In the genomic region with DNA sequence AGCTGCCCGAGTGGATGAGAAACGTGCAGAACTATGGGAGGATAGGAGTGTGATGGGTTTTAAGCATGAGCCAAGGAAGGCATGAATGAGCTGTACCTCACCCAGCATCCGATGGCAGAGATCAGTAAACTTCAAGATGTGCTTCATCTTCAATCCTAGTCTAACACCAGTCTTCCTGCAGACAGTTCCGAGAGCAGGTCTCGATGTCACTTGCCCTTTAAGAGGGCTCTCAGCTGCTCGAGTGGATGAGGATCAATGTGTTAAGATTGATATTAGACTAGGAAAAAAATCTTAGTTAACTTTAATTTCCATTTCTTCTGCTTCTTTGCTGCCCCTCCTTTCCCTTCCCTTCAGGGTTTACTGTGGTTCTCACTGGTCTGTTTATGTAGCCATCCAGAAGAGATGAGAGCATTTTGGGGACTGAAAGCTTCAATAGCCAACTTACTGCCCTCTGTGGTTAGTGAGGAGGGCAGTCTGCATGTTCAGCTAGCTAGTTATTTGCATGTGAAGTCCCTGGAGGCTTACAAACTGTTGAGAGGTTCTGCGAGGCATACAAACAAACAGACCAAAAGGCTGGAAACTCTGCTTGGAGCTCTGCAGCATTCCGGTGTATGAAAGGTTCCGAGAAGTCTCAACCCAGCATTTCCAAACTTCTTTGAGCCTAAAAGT, we compare ENCODE assay signal across 12 cellular contexts.
DNase-seq lines count a peak whose midpoint lies in the region; ATAC-seq lines count a peak whose summit lies in the region.
"Had no signal": no experiment of that assay in that cellular context is flagged by ENCODE, and none has a peak within 500 bp of the region (broad histone marks: within the 10 kb centered on the region; RNA-seq: fewer than 3 reads in every experiment).

No MANE protein-coding gene starts in this region.

- no peak for DNase-seq in stimulated activated effector memory CD8-positive, alpha-beta T cell treated with anti-CD3 and anti-CD28 coated beads, Interleukin-12 subunit alpha, Interleukin-12 subunit beta, amount 100 ng/mL, for 72 hours (ENCODE audit: low spot score in 2 of 2)
- DNase-seq in NCI-H345 (lab: John Stamatoyannopoulos, UW) (no peak), NCI-H2171 (lab: John Stamatoyannopoulos, UW) (no peak), COLO668 (lab: John Stamatoyannopoulos, UW; ENCODE audit: unreplicated experiment) (no peak)
- DNase-seq: activated T-cell treated with anti-CD3 and anti-CD28 coated beads, Interleukin-2, amount 50 U/mL, for 24 hours; EL; HCEC 1CT; NCI-H82; ovary had no signal

- H3K4me3 Mint-ChIP-seq in stimulated activated effector memory CD8-positive, alpha-beta T cell treated with anti-CD3 and anti-CD28 coated beads, Interleukin-12 subunit alpha, Interleukin-12 subunit beta, amount 100 ng/mL, for 72 hours: no peak overlapping the region
- H3K4me3 Mint-ChIP-seq: activated T-cell treated with anti-CD3 and anti-CD28 coated beads, Interleukin-2, amount 50 U/mL, for 24 hours had no signal

- H3K27ac Mint-ChIP-seq in stimulated activated effector memory CD8-positive, alpha-beta T cell treated with anti-CD3 and anti-CD28 coated beads, Interleukin-12 subunit alpha, Interleukin-12 subunit beta, amount 100 ng/mL, for 72 hours: peak overlapping the region; percentile 37
- H3K27ac Mint-ChIP-seq: activated T-cell treated with anti-CD3 and anti-CD28 coated beads, Interleukin-2, amount 50 U/mL, for 24 hours had no signal

- H3K9me3 Mint-ChIP-seq in stimulated activated effector memory CD8-positive, alpha-beta T cell treated with anti-CD3 and anti-CD28 coated beads, Interleukin-12 subunit alpha, Interleukin-12 subunit beta, amount 100 ng/mL, for 72 hours: no peaks in the 10 kb centered on the region
- H3K9me3 Mint-ChIP-seq: activated T-cell treated with anti-CD3 and anti-CD28 coated beads, Interleukin-2, amount 50 U/mL, for 24 hours had no signal

- peak; percentile 91 for ATAC-seq in GM19025 (IDR thresholded peaks at IDR 0.05; ENCODE audit: low read depth, unreplicated experiment)
- peak; percentile 79 for ATAC-seq in GM21825 (IDR thresholded peaks at IDR 0.05; ENCODE audit: unreplicated experiment)
- peak; percentile 61 for ATAC-seq in HG03565 (IDR thresholded peaks at IDR 0.05; ENCODE audit: unreplicated experiment)
- ATAC-seq in stimulated activated effector memory CD8-positive, alpha-beta T cell treated with anti-CD3 and anti-CD28 coated beads, Interleukin-12 subunit alpha, Interleukin-12 subunit beta, amount 100 ng/mL, for 72 hours: no peak

- peaks cover 84% of the 10 kb centered on the region for H3K36me3 Mint-ChIP-seq in stimulated activated effector memory CD8-positive, alpha-beta T cell treated with anti-CD3 and anti-CD28 coated beads, Interleukin-12 subunit alpha, Interleukin-12 subunit beta, amount 100 ng/mL, for 72 hours

- peaks cover 14% of the 10 kb centered on the region for H3K4me1 Mint-ChIP-seq in stimulated activated effector memory CD8-positive, alpha-beta T cell treated with anti-CD3 and anti-CD28 coated beads, Interleukin-12 subunit alpha, Interleukin-12 subunit beta, amount 100 ng/mL, for 72 hours
